11 cellular contexts compared by ENCODE assay signal in the genomic region with DNA sequence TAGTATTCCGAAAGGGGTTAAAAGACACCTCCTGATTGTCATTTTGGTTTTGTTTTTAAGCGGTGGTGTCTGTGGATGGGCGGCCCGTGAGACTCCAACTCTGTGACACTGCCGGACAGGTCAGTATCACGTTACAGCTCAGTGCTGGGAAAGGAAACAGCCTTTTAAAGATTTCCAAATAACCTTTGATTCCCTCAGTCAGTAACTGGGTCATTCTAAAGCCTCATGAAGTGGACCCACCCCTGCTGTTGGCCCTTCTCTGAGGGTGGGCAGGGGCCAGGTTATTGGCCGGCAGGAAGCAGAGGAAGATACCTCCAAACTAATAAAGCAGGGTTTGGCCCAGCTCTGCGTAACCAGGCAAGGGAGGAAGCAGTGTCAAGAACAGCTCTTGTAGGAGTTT. TPM values are rescaled to one million over a fixed set of nuclear protein-coding genes. Genes with fewer than 3 reads are reported as not detected.
DNase-seq lines count a peak whose midpoint lies in the region; ATAC-seq and TF ChIP-seq lines count a peak whose summit lies in the region.
"Had no signal": no experiment of that assay in that cellular context is flagged by ENCODE, and none has a peak within 500 bp of the region (broad histone marks: within the 10 kb centered on the region; RNA-seq: fewer than 3 reads in every experiment).

No MANE protein-coding gene starts in this region.

- peak in 1 of 2 donors; percentile 26 for TF ChIP-seq EP300 in tibial nerve (IDR thresholded peaks at IDR 0.05)

- peaks cover 0 to 46% (median 10%) of the 10 kb centered on the region in 3 donors for H3K4me1 ChIP-seq in esophagus squamous epithelium
- H3K4me1 ChIP-seq in neuronal stem cell (ENCODE audit: control insufficient read depth in 2 of 2, insufficient read depth in 1 of 2, low read depth in 1 of 2, low read length in 2 of 2), result peaks cover 10 to 11% of the 10 kb centered on the region in 2 donors
- H3K4me1 ChIP-seq in tibial nerve, result peaks cover 0 to 66% (median 11%) of the 10 kb centered on the region in 4 donors

- H3K9me3 ChIP-seq in esophagus squamous epithelium (no peaks in the 10 kb centered on the region), neuronal stem cell (replicated peaks in 1 of 2; ENCODE audit: control insufficient read depth in 2 of 2, insufficient read depth in 1 of 2, low read depth in 1 of 2, low read length in 2 of 2) (no peaks in the 10 kb centered on the region), tibial nerve (no peaks in the 10 kb centered on the region)

- H2AFZ ChIP-seq in neuronal stem cell (ENCODE audit: low read length), result peak overlapping the region; percentile 4

- H3K27me3 Mint-ChIP-seq in activated T-cell treated with anti-CD3 and anti-CD28 coated beads, Interleukin-2, amount 50 U/mL, for 24 hours, result peaks cover 9% of the 10 kb centered on the region

- H3K14ac ChIP-seq in neuronal stem cell (ENCODE audit: low read length), result no peak overlapping the region

- H3K79me1 ChIP-seq in neuronal stem cell (ENCODE audit: low read depth, low read length), result peaks cover 3% of the 10 kb centered on the region

- H3K27ac ChIP-seq in esophagus squamous epithelium (peak overlapping the region in 3 of 4 donors; percentile 60 to 92 (median 73)), neuronal stem cell (replicated peaks; ENCODE audit: low read length) (no peak overlapping the region), tibial nerve (peak overlapping the region in 3 of 4 donors; percentile 89 to 97 (median 95))

- ATAC-seq in HG03139 (IDR thresholded peaks at IDR 0.05; ENCODE audit: unreplicated experiment), result no peak

- no peak overlapping the region for H3K23ac ChIP-seq in neuronal stem cell (ENCODE audit: low read depth, low read length, poor library complexity)

- no peak overlapping the region for H2BK120ac ChIP-seq in neuronal stem cell (ENCODE audit: low read depth, low read length)

- no peak overlapping the region for H3K9ac ChIP-seq in neuronal stem cell (ENCODE audit: low read depth, low read length, poor library complexity)

- DNase-seq in activated T-cell treated with anti-CD3 and anti-CD28 coated beads, Interleukin-2, amount 50 U/mL, for 24 hours, result no peak
- no peak for DNase-seq in activated T-cell treated with anti-CD3 and anti-CD28 coated beads, Interleukin-2, amount 50 U/mL, for 48 hours
- DNase-seq in esophagus squamous epithelium (lab: John Stamatoyannopoulos, UW), result no peak
- DNase-seq in neuronal stem cell (ENCODE audit: low spot score), result no peak
- no peak for DNase-seq in tibial nerve (ENCODE audit: low spot score in 2 of 2)
- DNase-seq in NCI-H226, result no peak
- DNase-seq in AG20443 (ENCODE audit: low spot score), result no peak
- DNase-seq: activated effector memory CD4-positive, alpha-beta T cell treated with Interleukin-2 at 50 U/mL for 16 hours; NCI-H2029; OCI-M1 had no signal

- no peak overlapping the region for H2AK5ac ChIP-seq in neuronal stem cell (ENCODE audit: low read depth, low read length)

- H3K4me3 ChIP-seq in esophagus squamous epithelium, result peak overlapping the region in 3 of 4 donors; percentile 70 to 97 (median 86)
- H3K4me3 ChIP-seq in neuronal stem cell (ENCODE audit: low read length in 2 of 2), result no peak overlapping the region
- peak overlapping the region; percentile 68 to 95 (median 79) for H3K4me3 ChIP-seq in tibial nerve

- TF ChIP-seq POLR2A in esophagus squamous epithelium (IDR thresholded peaks at IDR 0.05), result no peak
- TF ChIP-seq POLR2A in tibial nerve (IDR thresholded peaks at IDR 0.05), result no peak

- no peak overlapping the region for H3K27ac Mint-ChIP-seq in activated T-cell treated with anti-CD3 and anti-CD28 coated beads, Interleukin-2, amount 50 U/mL, for 24 hours

- 67 to 71% methylated on average over 8 of the region's 8 CpGs for WGBS in esophagus squamous epithelium, 2 donors
- WGBS in neuronal stem cell (ENCODE audit: extremely low coverage in 2 of 2, insufficient read length in 2 of 2, insufficient replicate concordance in 1 of 2), 2 donors, result no CpG with 5 or more reads among the region's 8 CpGs
- 60 to 66% methylated on average over 8 of the region's 8 CpGs for WGBS in tibial nerve, 2 donors

- no peak overlapping the region for H2BK12ac ChIP-seq in neuronal stem cell (ENCODE audit: low read length)

- peak overlapping the region; percentile 38 for H3K4me2 ChIP-seq in neuronal stem cell (ENCODE audit: insufficient read depth, low read length, poor library complexity, severe bottlenecking)

- intact Hi-C loops in esophagus squamous epithelium (cut with DNase I), result loop anchor here (5.0 to 10.0 kb wide), 2 partner anchors 417 to 490 kb away; no protein-coding TSS in a partner anchor

- H4K91ac ChIP-seq in neuronal stem cell (ENCODE audit: low read depth, low read length, poor library complexity), result no peak overlapping the region

- peak overlapping the region; percentile 36 for H3K4me3 Mint-ChIP-seq in activated T-cell treated with anti-CD3 and anti-CD28 coated beads, Interleukin-2, amount 50 U/mL, for 24 hours

- H3K9me3 Mint-ChIP-seq in activated T-cell treated with anti-CD3 and anti-CD28 coated beads, Interleukin-2, amount 50 U/mL, for 24 hours, result no peaks in the 10 kb centered on the region

- peaks cover 21% of the 10 kb centered on the region for H3K4me1 Mint-ChIP-seq in activated T-cell treated with anti-CD3 and anti-CD28 coated beads, Interleukin-2, amount 50 U/mL, for 24 hours (ENCODE audit: low read depth)

- H3K36me3 ChIP-seq in esophagus squamous epithelium (no peaks in the 10 kb centered on the region), neuronal stem cell (replicated peaks in 1 of 2; ENCODE audit: control insufficient read depth in 2 of 2, insufficient read depth in 2 of 2, low read length in 2 of 2) (peaks cover 0 to 18% of the 10 kb centered on the region in 2 donors), tibial nerve (peaks cover 0 to 11% (median 0%) of the 10 kb centered on the region in 3 donors)

- H3K4ac ChIP-seq in neuronal stem cell (ENCODE audit: low read length), result no peak overlapping the region

- H4K8ac ChIP-seq in neuronal stem cell (ENCODE audit: low read depth, low read length), result no peak overlapping the region

- no peak overlapping the region for H2BK15ac ChIP-seq in neuronal stem cell (ENCODE audit: low read length)

- no peak overlapping the region for H2BK5ac ChIP-seq in neuronal stem cell (ENCODE audit: low read length)

- no peak overlapping the region for H3K18ac ChIP-seq in neuronal stem cell (ENCODE audit: low read length)

- TF ChIP-seq CTCF in esophagus squamous epithelium (IDR thresholded peaks at IDR 0.05) (no peak), tibial nerve (IDR thresholded peaks at IDR 0.05) (no peak)

- peaks cover 0 to 30% (median 0%) of the 10 kb centered on the region in 4 donors for H3K27me3 ChIP-seq in esophagus squamous epithelium
- H3K27me3 ChIP-seq in neuronal stem cell (ENCODE audit: control insufficient read depth in 3 of 3, insufficient read depth in 3 of 3, low read depth in 1 of 3, low read length in 3 of 3), result peaks cover 0 to 38% (median 0%) of the 10 kb centered on the region in 3 experiments
- H3K27me3 ChIP-seq in tibial nerve, result no peaks in the 10 kb centered on the region

- H3K36me3 Mint-ChIP-seq in activated T-cell treated with anti-CD3 and anti-CD28 coated beads, Interleukin-2, amount 50 U/mL, for 24 hours (ENCODE audit: low read depth), result no peaks in the 10 kb centered on the region

RNA-seq across cellular contexts. Expression of gene RHOU, which starts 2.3 kb away (rescaled TPM):
- total RNA-seq in esophagus squamous epithelium (1 to 10 TPM in 2 of 4 donors, under 1 TPM in 2; 0.27 to 9.2 (median 2.5) TPM), tibial nerve (10 to 100 TPM; 16.5 to 24.5 (median 17.8) TPM)
- polyA plus RNA-seq in neuronal stem cell (2013, experiment 1 of 2), result 32.0 TPM
- 32.1 TPM for polyA plus RNA-seq in neuronal stem cell (2013, experiment 2 of 2)

Comparison
In these comparisons a context has a peak if more than half of its experiments do, and no peak if none do; other contexts are left out.
1. H3K4me3 ChIP-seq: peak in esophagus squamous epithelium (3 of 4) and tibial nerve (4 of 4); none in neuronal stem cell (0 of 2).